8 cellular contexts compared by ENCODE assay signal in genomic region chr2:164190700-164191099, GRCh38.
"Had no signal": no experiment of that assay in that cellular context is flagged by ENCODE, and none has a peak within 500 bp of the region (broad histone marks: within the 10 kb centered on the region; RNA-seq: fewer than 3 reads in every experiment).

No MANE protein-coding gene starts in this region.

- H3K36me3 Mint-ChIP-seq: IgD-negative memory B cell had no signal

- H3K4me1 Mint-ChIP-seq: IgD-negative memory B cell had no signal

- H3K4me1 ChIP-seq: HAP-1 had no signal

- H3K27ac Mint-ChIP-seq: HFFc6, IgD-negative memory B cell had no signal

- FAIRE-seq: HepG2 had no signal

- DNase-seq: GOT3, H7, HFFc6 had no signal

- H3K4me3 Mint-ChIP-seq: HFFc6, IgD-negative memory B cell had no signal

- H3K4me3 ChIP-seq: HAP-1 had no signal

- H3K27me3 Mint-ChIP-seq: IgD-negative memory B cell had no signal

- ATAC-seq: HCT116, HepG2 had no signal

- H3K36me3 ChIP-seq: HAP-1 had no signal

- H3K27ac ChIP-seq: HL-60 had no signal
